10 cellular contexts compared by ENCODE assay signal in genomic region chr9:110933350-110934001, GRCh38.
DNase-seq lines count a peak whose midpoint lies in the region; ATAC-seq and TF ChIP-seq lines count a peak whose summit lies in the region.
"Had no signal": no experiment of that assay in that cellular context is flagged by ENCODE, and none has a peak within 500 bp of the region (broad histone marks: within the 10 kb centered on the region; RNA-seq: fewer than 3 reads in every experiment).

No MANE protein-coding gene starts in this region.

- H3K36me3 ChIP-seq in spleen, result no peaks in the 10 kb centered on the region
- H3K36me3 ChIP-seq: right atrium auricular region had no signal

- DNase-seq in MV-4-11 (lab: John Stamatoyannopoulos, UW), result peak; percentile 63
- DNase-seq in spleen, result no peak
- no peak for DNase-seq in NCI-H1092 treated with DMSO at 0.1 percent for 48 hours (lab: John Stamatoyannopoulos, UW)
- DNase-seq in activated T-cell treated with anti-CD3 and anti-CD28 coated beads, Interleukin-2, amount 50 U/mL, for 72 hours, result no peak
- no peak for DNase-seq in stimulated activated naive CD4-positive, alpha-beta T cell treated with Interleukin-2 at 50 U/mL for 16 hours (lab: John Stamatoyannopoulos, UW)
- DNase-seq: activated gamma-delta T cell, NCI-H446 treated with DMSO at 0.1 percent for 48 hours had no signal

- no peaks in the 10 kb centered on the region for H3K4me1 Mint-ChIP-seq in activated T-cell treated with anti-CD3 and anti-CD28 coated beads, Interleukin-2, amount 50 U/mL, for 72 hours (ENCODE audit: low read depth)

- H3K27ac ChIP-seq in spleen, result peak overlapping the region in 6 of 8 donors; percentile 10 to 49 (median 25)

- no peaks in the 10 kb centered on the region for H3K4me1 ChIP-seq in spleen
- H3K4me1 ChIP-seq: right atrium auricular region had no signal

- H3K9me3 Mint-ChIP-seq in activated T-cell treated with anti-CD3 and anti-CD28 coated beads, Interleukin-2, amount 50 U/mL, for 72 hours, result peaks cover 2 to 3% of the 10 kb centered on the region in 2 donors

- 37 to 52% (median 48%) methylated on average over 4 of the region's 4 CpGs for WGBS in spleen, 5 donors

- ATAC-seq in GM19025 (IDR thresholded peaks at IDR 0.05; ENCODE audit: low read depth, unreplicated experiment) (peak; percentile 77), HG02623 (IDR thresholded peaks at IDR 0.05; ENCODE audit: unreplicated experiment) (peak; percentile 69)
- no peak for ATAC-seq in activated T-cell treated with anti-CD3 and anti-CD28 coated beads, Interleukin-2, amount 50 U/mL, for 72 hours (replicated peaks in 1 of 2)

- no peaks in the 10 kb centered on the region for H3K27me3 ChIP-seq in spleen (replicated peaks in 1 of 7)
- H3K27me3 ChIP-seq: right atrium auricular region had no signal

- TF ChIP-seq POLR2A in spleen (IDR thresholded peaks at IDR 0.05), result no peak

- TF ChIP-seq CTCF in spleen (IDR thresholded peaks at IDR 0.05 in 8 of 11, conservative IDR thresholded peaks at IDR 0.05 in 3 of 11), result no peak

- no peak overlapping the region for H3K4me3 Mint-ChIP-seq in activated T-cell treated with anti-CD3 and anti-CD28 coated beads, Interleukin-2, amount 50 U/mL, for 72 hours

- H3K36me3 Mint-ChIP-seq in activated T-cell treated with anti-CD3 and anti-CD28 coated beads, Interleukin-2, amount 50 U/mL, for 72 hours (ENCODE audit: insufficient read depth in 2 of 2), result no peaks in the 10 kb centered on the region

- no peak overlapping the region for H3K4me3 ChIP-seq in spleen
- H3K4me3 ChIP-seq: right atrium auricular region had no signal

- intact Hi-C loops in spleen (cut with DNase I; ENCODE audit: low total_unique reads), result no loop called here

- H3K27me3 Mint-ChIP-seq in activated T-cell treated with anti-CD3 and anti-CD28 coated beads, Interleukin-2, amount 50 U/mL, for 72 hours (ENCODE audit: low read depth), result no peaks in the 10 kb centered on the region

- H3K9me3 ChIP-seq in spleen, result peaks cover 0 to 2% (median 0%) of the 10 kb centered on the region in 8 donors
- H3K9me3 ChIP-seq: right atrium auricular region had no signal

- H3K27ac Mint-ChIP-seq in activated T-cell treated with anti-CD3 and anti-CD28 coated beads, Interleukin-2, amount 50 U/mL, for 72 hours, result no peak overlapping the region

Comparison
In these comparisons a context has a peak if more than half of its experiments do, and no peak if none do; other contexts are left out.
1. ATAC-seq: peak in GM19025 (single experiment) and HG02623 (single experiment); none in activated T-cell treated with anti-CD3 and anti-CD28 coated beads, Interleukin-2, amount 50 U/mL, for 72 hours (0 of 2).